In the genomic region with DNA sequence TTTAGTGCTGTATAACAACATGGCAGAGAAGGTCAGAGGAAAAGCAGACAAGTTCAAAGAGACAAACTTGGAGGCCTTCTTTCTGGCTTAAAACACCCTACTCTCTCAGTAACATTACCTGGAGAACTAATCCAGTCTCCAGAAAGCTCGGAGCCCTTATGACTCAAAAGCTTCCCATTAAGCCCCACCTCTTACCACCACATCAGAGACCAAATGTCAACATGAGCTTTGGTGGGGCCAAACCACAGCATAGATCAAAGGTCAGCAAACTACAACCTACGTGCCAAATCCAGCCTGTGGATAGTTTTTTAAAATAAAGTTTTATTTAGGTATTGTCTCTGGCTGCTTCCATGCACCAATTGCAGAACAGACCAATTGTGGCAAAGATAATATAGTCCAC, we compare ENCODE assay signal across 13 cellular contexts.
DNase-seq lines count a peak whose midpoint lies in the region; ATAC-seq and TF ChIP-seq lines count a peak whose summit lies in the region.
"Had no signal": no experiment of that assay in that cellular context is flagged by ENCODE, and none has a peak within 500 bp of the region (broad histone marks: within the 10 kb centered on the region; RNA-seq: fewer than 3 reads in every experiment).

No MANE protein-coding gene starts in this region.

- H3K36me3 ChIP-seq in BE2C: no peaks in the 10 kb centered on the region

- no peaks in the 10 kb centered on the region for H3K4me1 ChIP-seq in BE2C

- DNase-seq in Daoy (ENCODE audit: low read depth) (peak; percentile 32), M059J (ENCODE audit: low read depth) (peak; percentile 92), astrocyte of the hippocampus (ENCODE audit: low read depth, low spot score) (peak; percentile 40), kidney tubule cell (ENCODE audit: low spot score) (peak; percentile 33), DMS79 (lab: John Stamatoyannopoulos, UW) (no peak), AG08396 (ENCODE audit: low spot score) (no peak), BE2C (no peak)
- DNase-seq: CD4-positive, alpha-beta memory T cell; NCI-H187 treated with DMSO at 0.1 percent for 48 hours; NCI-H510A treated with DMSO at 0.1 percent for 48 hours; T-cell had no signal

- no peaks in the 10 kb centered on the region for H3K9me3 ChIP-seq in BE2C

- H3K27me3 ChIP-seq in BE2C: no peaks in the 10 kb centered on the region

- TF ChIP-seq CTCF in BE2C (IDR thresholded peaks at IDR 0.05; ENCODE audit: low read depth, low read length): no peak

- H3K4me3 ChIP-seq in BE2C (ENCODE audit: low read depth, low read length): no peak overlapping the region
- H3K4me3 ChIP-seq: GM12878 had no signal

- no peak for ATAC-seq in HG02763 (IDR thresholded peaks at IDR 0.05; ENCODE audit: unreplicated experiment)
- ATAC-seq: GM12878, T-cell had no signal

Comparison
In these comparisons a context has a peak if more than half of its experiments do, and no peak if none do; other contexts are left out.
1. DNase-seq: peak in Daoy (single experiment), M059J (single experiment), astrocyte of the hippocampus (single experiment) and kidney tubule cell (single experiment); none in DMS79 (single experiment), AG08396 (single experiment) and BE2C (single experiment).